In genomic region chr2:134244587-134244986, GRCh38 we compare ENCODE assay signal across 1 cellular context.
TF ChIP-seq lines count a peak whose summit lies in the region.

No MANE protein-coding gene starts in this region.

TF ChIP-seq in WTC11, 78 proteins besides CTCF, POLR2A, EP300 and RAD21 (continued from another document):
- TF ChIP-seq JUN (CRISPR knock-in tag; IDR thresholded peaks at IDR 0.05) (no peak), ATF1 (CRISPR knock-in tag; IDR thresholded peaks at IDR 0.05) (no peak), MLX (CRISPR knock-in tag; IDR thresholded peaks at IDR 0.05) (no peak), ELF4 (CRISPR knock-in tag; IDR thresholded peaks at IDR 0.05; ENCODE audit: low read depth) (no peak), KAT7 (CRISPR knock-in tag; IDR thresholded peaks at IDR 0.05; ENCODE audit: borderline replicate concordance) (no peak), RELA (CRISPR knock-in tag; IDR thresholded peaks at IDR 0.05; ENCODE audit: borderline replicate concordance) (no peak), CREM (CRISPR knock-in tag; IDR thresholded peaks at IDR 0.05) (no peak), E2F1 (CRISPR knock-in tag; IDR thresholded peaks at IDR 0.05) (no peak), E2F4 (CRISPR knock-in tag; IDR thresholded peaks at IDR 0.05; ENCODE audit: borderline replicate concordance, low read depth) (no peak)
TF ChIP-seq in WTC11: peak in this region for 0.
